Comparison of ENCODE assay signal across 23 cellular contexts in the genomic region with DNA sequence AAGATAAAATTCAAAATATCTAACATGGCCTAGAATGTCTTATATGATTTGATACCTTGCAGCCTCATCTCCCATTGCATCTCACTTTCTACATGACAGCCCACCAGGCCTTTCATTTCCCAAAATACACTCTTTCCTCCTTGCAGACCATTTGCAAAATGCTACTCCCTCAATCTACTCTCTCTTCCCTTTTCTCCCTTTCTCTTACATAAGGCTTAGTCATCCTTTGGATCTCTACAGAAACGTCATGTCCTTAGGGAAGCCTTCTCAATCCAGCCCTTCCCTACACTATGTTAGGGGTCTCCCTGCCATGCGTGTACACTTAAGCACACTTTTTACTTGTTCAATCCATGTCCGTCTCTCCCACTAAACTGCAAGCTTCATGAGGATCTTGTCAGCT. TPM values are rescaled to one million over a fixed set of nuclear protein-coding genes. Genes with fewer than 3 reads are reported as not detected.
DNase-seq lines count a peak whose midpoint lies in the region; ATAC-seq, FAIRE-seq and TF ChIP-seq lines count a peak whose summit lies in the region.
"Had no signal": no experiment of that assay in that cellular context is flagged by ENCODE, and none has a peak within 500 bp of the region (broad histone marks: within the 10 kb centered on the region; RNA-seq: fewer than 3 reads in every experiment).

No MANE protein-coding gene starts in this region.

- no peak for ATAC-seq in gastrocnemius medialis

- no peak overlapping the region for H3K4me3 Mint-ChIP-seq in activated naive CD4-positive, alpha-beta T cell treated with anti-CD3 and anti-CD28 coated beads, Interleukin-2, amount 50 U/mL, for 24 hours
- H3K4me3 Mint-ChIP-seq in activated naive CD4-positive, alpha-beta T cell treated with anti-CD3 and anti-CD28 coated beads, Interleukin-2, amount 10 ng/mL, durations not matched to agents 7 days and 5 days = no peak overlapping the region
- no peak overlapping the region for H3K4me3 Mint-ChIP-seq in activated T-helper 1 cell treated with anti-CD3 and anti-CD28 coated beads, Interleukin-12 subunit alpha, Interleukin-12 subunit beta, Interleukin-2, Interleukin-4 antibody, amounts not matched to agents 30 ng/mL and 10 ng/mL and 1 ng/mL, durations not matched to agents 14 hours and 24 hours and 36 hours
- H3K4me3 Mint-ChIP-seq: HFFc6, neural crest cell had no signal

- no peaks in the 10 kb centered on the region for H3K9me1 ChIP-seq in endothelial cell of umbilical vein (replicated peaks; ENCODE audit: control insufficient read depth, extremely low read depth, insufficient read depth, low read length)

- peaks cover 8% of the 10 kb centered on the region for H3K36me3 Mint-ChIP-seq in activated naive CD4-positive, alpha-beta T cell treated with anti-CD3 and anti-CD28 coated beads, Interleukin-2, amount 50 U/mL, for 24 hours
- H3K36me3 Mint-ChIP-seq in activated naive CD4-positive, alpha-beta T cell treated with anti-CD3 and anti-CD28 coated beads, Interleukin-2, amount 10 ng/mL, durations not matched to agents 7 days and 5 days = peaks cover 22% of the 10 kb centered on the region
- peaks cover 28% of the 10 kb centered on the region for H3K36me3 Mint-ChIP-seq in activated T-helper 1 cell treated with anti-CD3 and anti-CD28 coated beads, Interleukin-12 subunit alpha, Interleukin-12 subunit beta, Interleukin-2, Interleukin-4 antibody, amounts not matched to agents 30 ng/mL and 10 ng/mL and 1 ng/mL, durations not matched to agents 14 hours and 24 hours and 36 hours (ENCODE audit: low read depth)

- peaks cover 0 to 2% of the 10 kb centered on the region in 2 experiments for H3K36me3 ChIP-seq in endothelial cell of umbilical vein (ENCODE audit: control insufficient read depth in 2 of 2, extremely low read depth in 1 of 2, insufficient read depth in 2 of 2, low read length in 2 of 2)
- no peaks in the 10 kb centered on the region for H3K36me3 ChIP-seq in gastrocnemius medialis
- H3K36me3 ChIP-seq: transverse colon had no signal

- no peaks in the 10 kb centered on the region for H3K27me3 ChIP-seq in endothelial cell of umbilical vein (ENCODE audit: control insufficient read depth in 2 of 2, insufficient read depth in 2 of 2, low read length in 2 of 2)
- H3K27me3 ChIP-seq in gastrocnemius medialis = no peaks in the 10 kb centered on the region
- H3K27me3 ChIP-seq: right atrium auricular region, transverse colon had no signal

- POLR2A ChIA-PET in endothelial cell of umbilical vein (lab: Charles Lee) = no interaction called here

- TF ChIP-seq CTCF in endothelial cell of umbilical vein (IDR thresholded peaks at IDR 0.05; ENCODE audit: extremely low read depth in 1 of 2, insufficient read depth in 1 of 2, low read depth in 1 of 2, low read length in 2 of 2) = no peak
- no peak for TF ChIP-seq CTCF in gastrocnemius medialis (IDR thresholded peaks at IDR 0.05 in 4 of 5, conservative IDR thresholded peaks at IDR 0.05 in 1 of 5)

- H2AFZ ChIP-seq in endothelial cell of umbilical vein (ENCODE audit: low read depth, low read length) = no peak overlapping the region
- H2AFZ ChIP-seq: parathyroid adenoma had no signal

- H3K79me2 ChIP-seq in endothelial cell of umbilical vein (ENCODE audit: control insufficient read depth, insufficient read depth, low read length) = peaks cover 21% of the 10 kb centered on the region

- DNase-seq in activated naive CD4-positive, alpha-beta T cell treated with anti-CD3 and anti-CD28 coated beads, Interleukin-2, amount 10 ng/mL, durations not matched to agents 7 days and 5 days = no peak
- peak; percentile 83 for DNase-seq in MV-4-11 (lab: John Stamatoyannopoulos, UW)
- no peak for DNase-seq in endothelial cell of umbilical vein (ENCODE audit: low read depth, low spot score)
- no peak for DNase-seq in gastrocnemius medialis
- no peak for DNase-seq in NCI-H2171 (lab: John Stamatoyannopoulos, UW)
- no peak for DNase-seq in activated T-helper 1 cell treated with anti-CD3 and anti-CD28 coated beads, Interleukin-12 subunit alpha, Interleukin-12 subunit beta, Interleukin-2, Interleukin-4 antibody, amounts not matched to agents 30 ng/mL and 10 ng/mL and 1 ng/mL, durations not matched to agents 14 hours and 24 hours and 36 hours (ENCODE audit: low spot score)
- no peak for DNase-seq in NCI-H446 treated with DMSO at 0.1 percent for 48 hours (lab: John Stamatoyannopoulos, UW)
- DNase-seq: activated CD4-positive, alpha-beta T cell treated with anti-CD3 and anti-CD28 coated beads, Interleukin-2, amount 50 U/mL, for 1 hour; activated naive CD4-positive, alpha-beta T cell; activated T-cell treated with anti-CD3 and anti-CD28 coated beads, Interleukin-2, amount 50 U/mL, for 48 hours; amygdala; GDM1; HFFc6; Kasumi-1; NCI-H1048; NCI-H1694 treated with DMSO at 0.1 percent for 48 hours; transverse colon had no signal

- in situ Hi-C loops in gastrocnemius medialis (cut with MboI; ENCODE audit: low sequenced_read_pairs in 4 of 4) = no loop called here

- H3K4me1 ChIP-seq in endothelial cell of umbilical vein (ENCODE audit: control insufficient read depth, extremely low read depth, insufficient read depth, low read length) = peaks cover 15% of the 10 kb centered on the region
- peaks cover 54% of the 10 kb centered on the region in 2 donors for H3K4me1 ChIP-seq in gastrocnemius medialis
- H3K4me1 ChIP-seq: parathyroid adenoma had no signal

- H4K20me1 ChIP-seq in endothelial cell of umbilical vein (replicated peaks; ENCODE audit: control insufficient read depth, extremely low read depth, insufficient read depth, low read length) = no peaks in the 10 kb centered on the region

- H3K27ac Mint-ChIP-seq in activated naive CD4-positive, alpha-beta T cell treated with anti-CD3 and anti-CD28 coated beads, Interleukin-2, amount 50 U/mL, for 24 hours = peak overlapping the region; percentile 8
- no peak overlapping the region for H3K27ac Mint-ChIP-seq in activated naive CD4-positive, alpha-beta T cell treated with anti-CD3 and anti-CD28 coated beads, Interleukin-2, amount 10 ng/mL, durations not matched to agents 7 days and 5 days
- no peak overlapping the region for H3K27ac Mint-ChIP-seq in activated T-helper 1 cell treated with anti-CD3 and anti-CD28 coated beads, Interleukin-12 subunit alpha, Interleukin-12 subunit beta, Interleukin-2, Interleukin-4 antibody, amounts not matched to agents 30 ng/mL and 10 ng/mL and 1 ng/mL, durations not matched to agents 14 hours and 24 hours and 36 hours
- H3K27ac Mint-ChIP-seq: HFFc6 had no signal

- TF ChIP-seq POLR2A in endothelial cell of umbilical vein (IDR thresholded peaks at IDR 0.05; ENCODE audit: low read depth, low read length) (no peak), gastrocnemius medialis (IDR thresholded peaks at IDR 0.05) (no peak)

- H3K4me1 Mint-ChIP-seq in activated naive CD4-positive, alpha-beta T cell treated with anti-CD3 and anti-CD28 coated beads, Interleukin-2, amount 50 U/mL, for 24 hours = peaks cover 39% of the 10 kb centered on the region
- H3K4me1 Mint-ChIP-seq in activated naive CD4-positive, alpha-beta T cell treated with anti-CD3 and anti-CD28 coated beads, Interleukin-2, amount 10 ng/mL, durations not matched to agents 7 days and 5 days = peaks cover 12% of the 10 kb centered on the region
- peaks cover 12% of the 10 kb centered on the region for H3K4me1 Mint-ChIP-seq in activated T-helper 1 cell treated with anti-CD3 and anti-CD28 coated beads, Interleukin-12 subunit alpha, Interleukin-12 subunit beta, Interleukin-2, Interleukin-4 antibody, amounts not matched to agents 30 ng/mL and 10 ng/mL and 1 ng/mL, durations not matched to agents 14 hours and 24 hours and 36 hours (ENCODE audit: low read depth)

- no peak overlapping the region for H3K27ac ChIP-seq in endothelial cell of umbilical vein (ENCODE audit: insufficient read depth, low read depth, low read length)
- H3K27ac ChIP-seq in gastrocnemius medialis = peak overlapping the region; percentile 8 to 65 (median 34)
- H3K27ac ChIP-seq: parathyroid adenoma, right atrium auricular region, transverse colon had no signal

- CTCF ChIA-PET in activated naive CD4-positive, alpha-beta T cell treated with anti-CD3 and anti-CD28 coated beads, Interleukin-2, amount 10 ng/mL, durations not matched to agents 7 days and 5 days (lab: Charles Lee) = interaction anchor here (1.2 to 1.7 kb wide), 2 partner anchors 10 to 75 kb away, joined by 6 read pairs; no protein-coding TSS in a partner anchor
- CTCF ChIA-PET in endothelial cell of umbilical vein (lab: Charles Lee) = interaction anchor here (0.6 kb wide), 1 partner anchor 11 kb away, joined by 3 read pairs; no protein-coding TSS in a partner anchor

- H3K9ac ChIP-seq in endothelial cell of umbilical vein (replicated peaks; ENCODE audit: extremely low read depth, insufficient read depth, low read length) = no peak overlapping the region
- H3K9ac ChIP-seq: parathyroid adenoma had no signal

- no TSS peak for BruUV-seq in endothelial cell of umbilical vein (replicated peaks; lab: Mats Ljungman, UMichigan)

- intact Hi-C loops in endothelial cell of umbilical vein (cut with micrococcal nuclease) (no loop called here), gastrocnemius medialis (cut with DNase I; ENCODE audit: low total_unique reads) (no loop called here)
- intact Hi-C loops in activated T-helper 1 cell treated with anti-CD3 and anti-CD28 coated beads, Interleukin-12 subunit alpha, Interleukin-12 subunit beta, Interleukin-2, Interleukin-4 antibody, amounts not matched to agents 30 ng/mL and 10 ng/mL and 1 ng/mL, durations not matched to agents 14 hours and 24 hours and 36 hours (cut with micrococcal nuclease) = no loop called here

- H3K9me3 ChIP-seq in endothelial cell of umbilical vein (replicated peaks; ENCODE audit: control insufficient read depth, insufficient read depth, low read length) = no peaks in the 10 kb centered on the region
- no peaks in the 10 kb centered on the region for H3K9me3 ChIP-seq in gastrocnemius medialis
- H3K9me3 ChIP-seq: right atrium auricular region, transverse colon had no signal

- no peak for FAIRE-seq in endothelial cell of umbilical vein (lab: Jason Lieb, UNC)
- FAIRE-seq: A204.1, frontal cortex had no signal

- peaks cover 5% of the 10 kb centered on the region for H3K9me3 Mint-ChIP-seq in activated naive CD4-positive, alpha-beta T cell treated with anti-CD3 and anti-CD28 coated beads, Interleukin-2, amount 50 U/mL, for 24 hours
- peaks cover 18% of the 10 kb centered on the region for H3K9me3 Mint-ChIP-seq in activated naive CD4-positive, alpha-beta T cell treated with anti-CD3 and anti-CD28 coated beads, Interleukin-2, amount 10 ng/mL, durations not matched to agents 7 days and 5 days
- peaks cover 21% of the 10 kb centered on the region for H3K9me3 Mint-ChIP-seq in activated T-helper 1 cell treated with anti-CD3 and anti-CD28 coated beads, Interleukin-12 subunit alpha, Interleukin-12 subunit beta, Interleukin-2, Interleukin-4 antibody, amounts not matched to agents 30 ng/mL and 10 ng/mL and 1 ng/mL, durations not matched to agents 14 hours and 24 hours and 36 hours

- no peaks in the 10 kb centered on the region for H3K27me3 Mint-ChIP-seq in activated naive CD4-positive, alpha-beta T cell treated with anti-CD3 and anti-CD28 coated beads, Interleukin-2, amount 50 U/mL, for 24 hours
- no peaks in the 10 kb centered on the region for H3K27me3 Mint-ChIP-seq in activated naive CD4-positive, alpha-beta T cell treated with anti-CD3 and anti-CD28 coated beads, Interleukin-2, amount 10 ng/mL, durations not matched to agents 7 days and 5 days
- no peaks in the 10 kb centered on the region for H3K27me3 Mint-ChIP-seq in activated T-helper 1 cell treated with anti-CD3 and anti-CD28 coated beads, Interleukin-12 subunit alpha, Interleukin-12 subunit beta, Interleukin-2, Interleukin-4 antibody, amounts not matched to agents 30 ng/mL and 10 ng/mL and 1 ng/mL, durations not matched to agents 14 hours and 24 hours and 36 hours (ENCODE audit: insufficient read depth)

- peak overlapping the region; percentile 8 for H3K4me2 ChIP-seq in endothelial cell of umbilical vein (ENCODE audit: insufficient read depth, low read length)

- dilution Hi-C loops in endothelial cell of umbilical vein (cut with MboI; ENCODE audit: extremely low pct_ligation_motif_present, low sequenced_read_pairs) = no loop called here

- H3K4me3 ChIP-seq in endothelial cell of umbilical vein (replicated peaks in 1 of 3; ENCODE audit: insufficient read depth in 1 of 3, low read depth in 1 of 3, low read length in 3 of 3) = no peak overlapping the region
- no peak overlapping the region for H3K4me3 ChIP-seq in gastrocnemius medialis
- H3K4me3 ChIP-seq: right atrium auricular region, transverse colon had no signal

RNA-seq across cellular contexts. Expression of a gene that starts 11.8 kb away (rescaled TPM):
- total RNA-seq in endothelial cell of umbilical vein = 14.4 and 14.8 TPM in 2 replicates
- polyA plus RNA-seq in endothelial cell of umbilical vein = 2.5 and 4.3 TPM in 2 replicates
- polyA plus RNA-seq in endothelial cell of umbilical vein (2011; cell fraction: cytosol; rRNA removed) = 8.5 and 8.8 TPM in 2 replicates
- polyA plus RNA-seq in endothelial cell of umbilical vein (2011; cell fraction: nucleus; rRNA removed) = 7.6 and 12.1 TPM in 2 replicates
- polyA plus RNA-seq in endothelial cell of umbilical vein (2012) = 14.1 and 16.8 TPM in 2 replicates
- polyA minus RNA-seq in endothelial cell of umbilical vein = 2.8 and 3.1 TPM in 2 replicates
- polyA minus RNA-seq in endothelial cell of umbilical vein (2011; cell fraction: cytosol; rRNA and poly(A)+ RNA removed) = 2.2 TPM
- 5.2 and 7.5 TPM in 2 replicates for polyA minus RNA-seq in endothelial cell of umbilical vein (2011; cell fraction: nucleus; rRNA and poly(A)+ RNA removed)
- total RNA-seq in gastrocnemius medialis = 10 to 100 TPM; 20.2 to 31.3 (median 25.5) TPM
- 13.4 and 14.0 TPM in 2 replicates for total RNA-seq in activated T-helper 1 cell treated with anti-CD3 and anti-CD28 coated beads, Interleukin-12 subunit alpha, Interleukin-12 subunit beta, Interleukin-2, Interleukin-4 antibody, amounts not matched to agents 30 ng/mL and 10 ng/mL and 1 ng/mL, durations not matched to agents 14 hours and 24 hours and 36 hours

RNA-seq across cellular contexts. Expression of a gene that starts 30.4 kb away (rescaled TPM):
- 61.2 and 62.5 TPM in 2 replicates for total RNA-seq in endothelial cell of umbilical vein
- polyA plus RNA-seq in endothelial cell of umbilical vein = 28.6 and 31.8 TPM in 2 replicates
- polyA plus RNA-seq in endothelial cell of umbilical vein (2011; cell fraction: cytosol; rRNA removed) = 26.3 and 29.4 TPM in 2 replicates
- polyA plus RNA-seq in endothelial cell of umbilical vein (2011; cell fraction: nucleus; rRNA removed) = 49.6 TPM in 2 replicates
- polyA plus RNA-seq in endothelial cell of umbilical vein (2012) = 49.5 and 49.7 TPM in 2 replicates
- polyA minus RNA-seq in endothelial cell of umbilical vein = 57.9 and 67.6 TPM in 2 replicates
- 12.8 TPM for polyA minus RNA-seq in endothelial cell of umbilical vein (2011; cell fraction: cytosol; rRNA and poly(A)+ RNA removed)
- polyA minus RNA-seq in endothelial cell of umbilical vein (2011; cell fraction: nucleus; rRNA and poly(A)+ RNA removed) = 81.5 and 119 TPM in 2 replicates
- total RNA-seq in gastrocnemius medialis = 10 to 100 TPM; 24.8 to 48.7 (median 33.7) TPM
- 75.3 and 76.8 TPM in 2 replicates for total RNA-seq in activated T-helper 1 cell treated with anti-CD3 and anti-CD28 coated beads, Interleukin-12 subunit alpha, Interleukin-12 subunit beta, Interleukin-2, Interleukin-4 antibody, amounts not matched to agents 30 ng/mL and 10 ng/mL and 1 ng/mL, durations not matched to agents 14 hours and 24 hours and 36 hours
